21 cellular contexts compared by ENCODE assay signal in genomic region chr22:48711669-48712068, GRCh38.
"Had no signal": no experiment of that assay in that cellular context is flagged by ENCODE, and none has a peak within 500 bp of the region (broad histone marks: within the 10 kb centered on the region; RNA-seq: fewer than 3 reads in every experiment).

No MANE protein-coding gene starts in this region.

- H3K27ac ChIP-seq: ascending aorta, body of pancreas, SJSA1 had no signal

- H3K4me3 Mint-ChIP-seq: activated CD8-positive, alpha-beta T cell treated with anti-CD3 and anti-CD28 coated beads for 36 hours; activated naive CD4-positive, alpha-beta T cell treated with anti-CD3 and anti-CD28 coated beads for 36 hours; T-helper 1 cell treated with Interleukin-12 subunit alpha and Interleukin-12 subunit beta and Interleukin-4 antibody, amounts not matched to agents 30 μg/mL and 1 μg/mL, for 36 hours had no signal

- H3K4me1 ChIP-seq: ascending aorta, body of pancreas, SJSA1 had no signal

- DNase-seq: activated CD4-positive, alpha-beta T cell treated with anti-CD3 and anti-CD28 coated beads for 4 hours; activated CD8-positive, alpha-beta memory T cell treated with anti-CD3 and anti-CD28 coated beads, Interleukin-2, amount 50 U/mL, for 4 hours; activated CD8-positive, alpha-beta T cell treated with anti-CD3 and anti-CD28 coated beads for 36 hours; activated naive CD4-positive, alpha-beta T cell treated with anti-CD3 and anti-CD28 coated beads for 36 hours; body of pancreas; MG63; MV-4-11; NCI-H1092 treated with DMSO at 0.1 percent for 48 hours; NCI-H1417 treated with DMSO at 0.1 percent for 48 hours; NCI-H1694; NCI-H2029; NCI-H2107; NCI-H345; NCI-H510A; NCI-H526 treated with DMSO at 0.1 percent for 48 hours; NCI-H82; SHP77 had no signal

- H3K27ac Mint-ChIP-seq: activated CD8-positive, alpha-beta T cell treated with anti-CD3 and anti-CD28 coated beads for 36 hours; activated naive CD4-positive, alpha-beta T cell treated with anti-CD3 and anti-CD28 coated beads for 36 hours; T-helper 1 cell treated with Interleukin-12 subunit alpha and Interleukin-12 subunit beta and Interleukin-4 antibody, amounts not matched to agents 30 μg/mL and 1 μg/mL, for 36 hours had no signal

- ATAC-seq: activated CD4-positive, CD25-positive, alpha-beta regulatory T cell treated with anti-CD3 and anti-CD28 coated beads, Interleukin-2, amount 50 U/mL, for 24 hours; activated CD8-positive, alpha-beta T cell treated with anti-CD3 and anti-CD28 coated beads for 36 hours; body of pancreas had no signal

- H3K9me3 ChIP-seq: body of pancreas, MG63, SJSA1 had no signal

- H3K4me3 ChIP-seq: ascending aorta, body of pancreas, MG63, SJSA1 had no signal

- H3K9me3 Mint-ChIP-seq: activated naive CD4-positive, alpha-beta T cell treated with anti-CD3 and anti-CD28 coated beads for 36 hours; T-helper 1 cell treated with Interleukin-12 subunit alpha and Interleukin-12 subunit beta and Interleukin-4 antibody, amounts not matched to agents 30 μg/mL and 1 μg/mL, for 36 hours had no signal

- H3K27me3 ChIP-seq: ascending aorta, body of pancreas, MG63, SJSA1 had no signal

- H3K36me3 ChIP-seq: MG63 had no signal
